ENCODE assay signal across 8 cellular contexts in genomic region chr17:31487063-31487647, GRCh38.
DNase-seq lines count a peak whose midpoint lies in the region; ATAC-seq and TF ChIP-seq lines count a peak whose summit lies in the region.

No MANE protein-coding gene starts in this region.

- POLR2A ChIA-PET in activated CD8-positive, alpha-beta T cell treated with anti-CD3 and anti-CD28 coated beads, Interleukin-2, amount 10 ng/mL, durations not matched to agents 7 days and 5 days (lab: Charles Lee): interaction anchor here (0.6 to 9.1 kb wide), 7 partner anchors 8 to 174 kb away, joined by 3 to 129 read pairs (median 7); no protein-coding TSS in a partner anchor

- H3K4me1 Mint-ChIP-seq in activated CD8-positive, alpha-beta T cell treated with anti-CD3 and anti-CD28 coated beads, Interleukin-2, amount 10 ng/mL, durations not matched to agents 7 days and 5 days (ENCODE audit: low read depth): peaks cover 44% of the 10 kb centered on the region
- H3K4me1 Mint-ChIP-seq in stimulated activated effector memory CD8-positive, alpha-beta T cell treated with anti-CD3 and anti-CD28 coated beads, Interleukin-12 subunit alpha, Interleukin-12 subunit beta, amount 100 ng/mL, for 72 hours: peaks cover 48% of the 10 kb centered on the region

- H3K27ac Mint-ChIP-seq in activated CD8-positive, alpha-beta T cell treated with anti-CD3 and anti-CD28 coated beads, Interleukin-2, amount 10 ng/mL, durations not matched to agents 7 days and 5 days: peak overlapping the region; percentile 75
- peak overlapping the region; percentile 82 for H3K27ac Mint-ChIP-seq in stimulated activated effector memory CD8-positive, alpha-beta T cell treated with anti-CD3 and anti-CD28 coated beads, Interleukin-12 subunit alpha, Interleukin-12 subunit beta, amount 100 ng/mL, for 72 hours

- CTCF ChIA-PET in activated CD8-positive, alpha-beta T cell treated with anti-CD3 and anti-CD28 coated beads, Interleukin-2, amount 10 ng/mL, durations not matched to agents 7 days and 5 days (lab: Charles Lee): interaction anchor here (0.9 to 3.5 kb wide), 9 partner anchors 8 to 116 kb away, joined by 3 to 45 read pairs (median 5); no protein-coding TSS in a partner anchor

- peaks cover 13% of the 10 kb centered on the region for H3K36me3 Mint-ChIP-seq in activated CD8-positive, alpha-beta T cell treated with anti-CD3 and anti-CD28 coated beads, Interleukin-2, amount 10 ng/mL, durations not matched to agents 7 days and 5 days (ENCODE audit: low read depth)
- peaks cover 10% of the 10 kb centered on the region for H3K36me3 Mint-ChIP-seq in stimulated activated effector memory CD8-positive, alpha-beta T cell treated with anti-CD3 and anti-CD28 coated beads, Interleukin-12 subunit alpha, Interleukin-12 subunit beta, amount 100 ng/mL, for 72 hours

- H3K9me3 ChIP-seq in iPS-18c (ENCODE audit: control insufficient read depth, insufficient read depth, low read length): no peaks in the 10 kb centered on the region

- no peak for DNase-seq in HFF-Myc (ENCODE audit: extremely low read depth, low read depth)
- DNase-seq in activated CD8-positive, alpha-beta T cell treated with anti-CD3 and anti-CD28 coated beads, Interleukin-2, amount 10 ng/mL, durations not matched to agents 7 days and 5 days: no peak
- DNase-seq in stimulated activated effector memory CD8-positive, alpha-beta T cell treated with anti-CD3 and anti-CD28 coated beads, Interleukin-12 subunit alpha, Interleukin-12 subunit beta, amount 100 ng/mL, for 72 hours (ENCODE audit: low spot score in 2 of 2): no peak
- DNase-seq in GM19238 (ENCODE audit: insufficient read length, low spot score): no peak
- DNase-seq in DMS153 (lab: John Stamatoyannopoulos, UW): no peak

- H3K27me3 Mint-ChIP-seq in activated CD8-positive, alpha-beta T cell treated with anti-CD3 and anti-CD28 coated beads, Interleukin-2, amount 10 ng/mL, durations not matched to agents 7 days and 5 days (ENCODE audit: low read depth): peaks cover 2% of the 10 kb centered on the region

- no peak for TF ChIP-seq CTCF in HFF-Myc (IDR thresholded peaks at IDR 0.05; ENCODE audit: low read depth, low read length, missing control alignments)

- no peak for ATAC-seq in activated CD8-positive, alpha-beta T cell treated with anti-CD3 and anti-CD28 coated beads, Interleukin-2, amount 10 ng/mL, durations not matched to agents 7 days and 5 days
- no peak for ATAC-seq in stimulated activated effector memory CD8-positive, alpha-beta T cell treated with anti-CD3 and anti-CD28 coated beads, Interleukin-12 subunit alpha, Interleukin-12 subunit beta, amount 100 ng/mL, for 72 hours
- ATAC-seq in HG03457 (IDR thresholded peaks at IDR 0.05; ENCODE audit: unreplicated experiment) (no peak), GM21786 (IDR thresholded peaks at IDR 0.05; ENCODE audit: unreplicated experiment) (no peak)

- H3K4me3 Mint-ChIP-seq in activated CD8-positive, alpha-beta T cell treated with anti-CD3 and anti-CD28 coated beads, Interleukin-2, amount 10 ng/mL, durations not matched to agents 7 days and 5 days: peak overlapping the region; percentile 76
- H3K4me3 Mint-ChIP-seq in stimulated activated effector memory CD8-positive, alpha-beta T cell treated with anti-CD3 and anti-CD28 coated beads, Interleukin-12 subunit alpha, Interleukin-12 subunit beta, amount 100 ng/mL, for 72 hours: peak overlapping the region; percentile 86

- no peaks in the 10 kb centered on the region for H3K9me3 Mint-ChIP-seq in activated CD8-positive, alpha-beta T cell treated with anti-CD3 and anti-CD28 coated beads, Interleukin-2, amount 10 ng/mL, durations not matched to agents 7 days and 5 days (ENCODE audit: insufficient read depth)
- H3K9me3 Mint-ChIP-seq in stimulated activated effector memory CD8-positive, alpha-beta T cell treated with anti-CD3 and anti-CD28 coated beads, Interleukin-12 subunit alpha, Interleukin-12 subunit beta, amount 100 ng/mL, for 72 hours: no peaks in the 10 kb centered on the region

- H3K4me3 ChIP-seq in HFF-Myc (replicated peaks; ENCODE audit: low read depth, low read length): peak overlapping the region; percentile 26; the same call in 1 of the 2 replicates
- H3K4me3 ChIP-seq in iPS-18c (ENCODE audit: insufficient read depth, low read depth, low read length): peak overlapping the region; percentile 41
